Comparison of ENCODE assay signal across 23 cellular contexts in genomic region chr5:178418471-178419010, GRCh38.
"Had no signal": no experiment of that assay in that cellular context is flagged by ENCODE, and none has a peak within 500 bp of the region (broad histone marks: within the 10 kb centered on the region; RNA-seq: fewer than 3 reads in every experiment).

No MANE protein-coding gene starts in this region.

- H3K27ac ChIP-seq: breast epithelium, gastrocnemius medialis, left ventricle myocardium inferior, ovary, testis, upper lobe of right lung had no signal

- DNase-seq: activated CD4-positive, alpha-beta T cell treated with anti-CD3 and anti-CD28 coated beads, Interleukin-2, amount 50 U/mL, for 1 hour; activated CD8-positive, alpha-beta memory T cell treated with anti-CD3 and anti-CD28 coated beads, Interleukin-2, amount 50 U/mL, for 4 hours; activated effector memory CD4-positive, alpha-beta T cell treated with Interleukin-2 at 50 U/mL for 16 hours; activated naive CD4-positive, alpha-beta T cell treated with anti-CD3 and anti-CD28 coated beads, Interleukin-2, amount 10 ng/mL, durations not matched to agents 7 days and 5 days; activated naive CD8-positive, alpha-beta T cell treated with anti-CD3 and anti-CD28 coated beads, Interleukin-2, amount 50 U/mL, for 24 hours; activated T-cell treated with anti-CD3 and anti-CD28 coated beads, Interleukin-2, amount 50 U/mL, for 48 hours; effector CD4-positive, alpha-beta T cell; gastrocnemius medialis; kidney glomerular epithelial cell; left ventricle myocardium inferior; mucosa of descending colon; naive B cell; stimulated activated CD4-positive, alpha-beta T cell treated with anti-CD3 and anti-CD28 coated beads, Interleukin-4, amount 100 ng/mL, for 24 hours; testis; upper lobe of right lung had no signal

- ATAC-seq: activated CD4-positive, CD25-positive, alpha-beta regulatory T cell treated with anti-CD3 and anti-CD28 coated beads, Interleukin-2, amount 50 U/mL, for 24 hours; activated naive CD8-positive, alpha-beta T cell treated with anti-CD3 and anti-CD28 coated beads, Interleukin-2, amount 50 U/mL, for 24 hours; esophagus mucosa; gastrocnemius medialis; mucosa of descending colon; sciatic nerve; stimulated activated effector memory CD8-positive, alpha-beta T cell treated with anti-CD3 and anti-CD28 coated beads, Interleukin-12 subunit alpha, Interleukin-12 subunit beta, amount 100 ng/mL, for 72 hours; upper lobe of right lung had no signal

- H3K9me3 Mint-ChIP-seq: activated naive CD4-positive, alpha-beta T cell treated with anti-CD3 and anti-CD28 coated beads, Interleukin-2, amount 10 ng/mL, durations not matched to agents 7 days and 5 days; activated naive CD8-positive, alpha-beta T cell treated with anti-CD3 and anti-CD28 coated beads, Interleukin-2, amount 50 U/mL, for 24 hours; memory B cell; naive B cell; neural crest cell; stimulated activated effector memory CD8-positive, alpha-beta T cell treated with anti-CD3 and anti-CD28 coated beads, Interleukin-12 subunit alpha, Interleukin-12 subunit beta, amount 100 ng/mL, for 72 hours had no signal

- H3K4me3 ChIP-seq: breast epithelium, gastrocnemius medialis, left ventricle myocardium inferior, mucosa of descending colon, ovary, testis, upper lobe of right lung had no signal

- H3K4me1 ChIP-seq: breast epithelium, gastrocnemius medialis, testis, upper lobe of right lung had no signal

- H3K36me3 ChIP-seq: breast epithelium, gastrocnemius medialis, left ventricle myocardium inferior, ovary, upper lobe of right lung had no signal

- H3K4me3 Mint-ChIP-seq: activated naive CD4-positive, alpha-beta T cell treated with anti-CD3 and anti-CD28 coated beads, Interleukin-2, amount 10 ng/mL, durations not matched to agents 7 days and 5 days; activated naive CD8-positive, alpha-beta T cell treated with anti-CD3 and anti-CD28 coated beads, Interleukin-2, amount 50 U/mL, for 24 hours; memory B cell; naive B cell; neural crest cell; stimulated activated effector memory CD8-positive, alpha-beta T cell treated with anti-CD3 and anti-CD28 coated beads, Interleukin-12 subunit alpha, Interleukin-12 subunit beta, amount 100 ng/mL, for 72 hours had no signal

- H3K36me3 Mint-ChIP-seq: activated naive CD4-positive, alpha-beta T cell treated with anti-CD3 and anti-CD28 coated beads, Interleukin-2, amount 10 ng/mL, durations not matched to agents 7 days and 5 days; memory B cell; naive B cell; stimulated activated effector memory CD8-positive, alpha-beta T cell treated with anti-CD3 and anti-CD28 coated beads, Interleukin-12 subunit alpha, Interleukin-12 subunit beta, amount 100 ng/mL, for 72 hours had no signal

- H3K27ac Mint-ChIP-seq: activated naive CD4-positive, alpha-beta T cell treated with anti-CD3 and anti-CD28 coated beads, Interleukin-2, amount 10 ng/mL, durations not matched to agents 7 days and 5 days; activated naive CD8-positive, alpha-beta T cell treated with anti-CD3 and anti-CD28 coated beads, Interleukin-2, amount 50 U/mL, for 24 hours; memory B cell; naive B cell; stimulated activated effector memory CD8-positive, alpha-beta T cell treated with anti-CD3 and anti-CD28 coated beads, Interleukin-12 subunit alpha, Interleukin-12 subunit beta, amount 100 ng/mL, for 72 hours had no signal

- H3K27me3 ChIP-seq: breast epithelium, gastrocnemius medialis, ovary, testis, upper lobe of right lung had no signal

- H3K4me1 Mint-ChIP-seq: activated naive CD4-positive, alpha-beta T cell treated with anti-CD3 and anti-CD28 coated beads, Interleukin-2, amount 10 ng/mL, durations not matched to agents 7 days and 5 days; activated naive CD8-positive, alpha-beta T cell treated with anti-CD3 and anti-CD28 coated beads, Interleukin-2, amount 50 U/mL, for 24 hours; memory B cell had no signal

- H3K9me3 ChIP-seq: breast epithelium, gastrocnemius medialis, left ventricle myocardium inferior, mucosa of descending colon, ovary, testis, upper lobe of right lung had no signal
